Comparison of ENCODE assay signal across 1 cellular context in the genomic region with DNA sequence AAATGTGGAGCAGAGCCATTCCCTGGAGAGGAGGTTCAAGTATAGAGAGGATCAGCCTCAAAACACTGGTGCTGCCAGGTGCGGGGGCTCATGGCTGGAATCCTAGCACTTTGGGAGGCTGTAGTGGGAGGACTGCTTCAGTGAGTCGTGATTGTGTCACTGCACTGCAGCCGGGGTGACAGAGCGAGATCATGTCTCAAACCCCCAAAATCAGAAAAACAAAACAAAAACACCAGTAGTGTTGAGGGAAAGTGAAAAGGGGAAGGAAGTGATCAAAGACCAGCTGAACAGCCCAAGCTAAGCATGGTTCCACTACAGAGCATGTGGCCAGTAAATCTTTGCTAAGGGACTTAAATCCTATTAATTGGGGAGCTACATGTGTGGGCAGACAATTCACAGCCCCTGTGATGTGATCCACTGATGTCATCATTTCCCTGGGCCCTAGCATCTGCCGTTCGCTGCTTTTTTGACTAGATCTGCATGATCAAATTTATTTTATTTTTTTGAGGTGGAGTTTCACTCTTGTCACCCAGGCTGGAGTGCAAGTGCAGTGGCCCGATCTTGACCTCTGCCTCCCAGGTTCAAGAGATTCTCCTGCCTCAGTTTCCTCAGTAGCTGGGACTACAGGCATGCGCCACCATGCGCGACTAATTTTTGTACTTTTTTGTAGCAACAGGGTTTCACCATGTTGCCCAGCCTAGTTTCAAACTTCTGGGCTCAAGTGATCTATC.
TF ChIP-seq lines count a peak whose summit lies in the region.

No MANE protein-coding gene starts in this region.

TF ChIP-seq in GM12878, 131 proteins besides CTCF, POLR2A, EP300 and RAD21 (continued from another document):
- TF ChIP-seq POLR2AphosphoS5 (IDR thresholded peaks at IDR 0.05; ENCODE audit: low read length) = peak; percentile 46; the same call in 1 of the 2 replicates
- TF ChIP-seq ZBED1 (IDR thresholded peaks at IDR 0.05; ENCODE audit: borderline replicate concordance) = peak; percentile 88; the same call in 1 of the 2 replicates
- no peak for TF ChIP-seq STAT1 (conservative IDR thresholded peaks at IDR 0.05)
- no peak; the same call in none of the 2 replicates for TF ChIP-seq ATF2 (IDR thresholded peaks at IDR 0.05; ENCODE audit: low read length)
- TF ChIP-seq NR2C2 (IDR thresholded peaks at IDR 0.05; ENCODE audit: borderline replicate concordance, control insufficient read depth, insufficient read length, low read depth) = no peak
- TF ChIP-seq NR2F1 (conservative IDR thresholded peaks at IDR 0.05) = 0 out of 2 replicates have a peak, but pooled peaks have one; percentile 40
- 0 out of 2 replicates have a peak, but pooled peaks have one; percentile 38 for TF ChIP-seq TARDBP (IDR thresholded peaks at IDR 0.05; ENCODE audit: borderline replicate concordance)
- TF ChIP-seq ETV6 (conservative IDR thresholded peaks at IDR 0.05 in 1 of 2, IDR thresholded peaks at IDR 0.05 in 1 of 2; ENCODE audit: borderline replicate concordance in 1 of 2, low read depth in 1 of 2) = peak in 1 of 2 experiments; percentile 76; a peak in 1 of 4 replicates
- no peak for TF ChIP-seq DPF2 (IDR thresholded peaks at IDR 0.05)
- TF ChIP-seq, protein P1, sequence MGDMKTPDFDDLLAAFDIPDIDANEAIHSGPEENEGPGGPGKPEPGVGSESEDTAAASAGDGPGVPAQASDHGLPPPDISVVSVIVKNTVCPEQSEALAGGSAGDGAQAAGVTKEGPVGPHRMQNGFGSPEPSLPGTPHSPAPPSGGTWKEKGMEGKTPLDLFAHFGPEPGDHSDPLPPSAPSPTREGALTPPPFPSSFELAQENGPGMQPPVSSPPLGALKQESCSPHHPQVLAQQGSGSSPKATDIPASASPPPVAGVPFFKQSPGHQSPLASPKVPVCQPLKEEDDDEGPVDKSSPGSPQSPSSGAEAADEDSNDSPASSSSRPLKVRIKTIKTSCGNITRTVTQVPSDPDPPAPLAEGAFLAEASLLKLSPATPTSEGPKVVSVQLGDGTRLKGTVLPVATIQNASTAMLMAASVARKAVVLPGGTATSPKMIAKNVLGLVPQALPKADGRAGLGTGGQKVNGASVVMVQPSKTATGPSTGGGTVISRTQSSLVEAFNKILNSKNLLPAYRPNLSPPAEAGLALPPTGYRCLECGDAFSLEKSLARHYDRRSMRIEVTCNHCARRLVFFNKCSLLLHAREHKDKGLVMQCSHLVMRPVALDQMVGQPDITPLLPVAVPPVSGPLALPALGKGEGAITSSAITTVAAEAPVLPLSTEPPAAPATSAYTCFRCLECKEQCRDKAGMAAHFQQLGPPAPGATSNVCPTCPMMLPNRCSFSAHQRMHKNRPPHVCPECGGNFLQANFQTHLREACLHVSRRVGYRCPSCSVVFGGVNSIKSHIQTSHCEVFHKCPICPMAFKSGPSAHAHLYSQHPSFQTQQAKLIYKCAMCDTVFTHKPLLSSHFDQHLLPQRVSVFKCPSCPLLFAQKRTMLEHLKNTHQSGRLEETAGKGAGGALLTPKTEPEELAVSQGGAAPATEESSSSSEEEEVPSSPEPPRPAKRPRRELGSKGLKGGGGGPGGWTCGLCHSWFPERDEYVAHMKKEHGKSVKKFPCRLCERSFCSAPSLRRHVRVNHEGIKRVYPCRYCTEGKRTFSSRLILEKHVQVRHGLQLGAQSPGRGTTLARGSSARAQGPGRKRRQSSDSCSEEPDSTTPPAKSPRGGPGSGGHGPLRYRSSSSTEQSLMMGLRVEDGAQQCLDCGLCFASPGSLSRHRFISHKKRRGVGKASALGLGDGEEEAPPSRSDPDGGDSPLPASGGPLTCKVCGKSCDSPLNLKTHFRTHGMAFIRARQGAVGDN (IDR thresholded peaks at IDR 0.05) = peak; percentile 82
- TF ChIP-seq CREM (IDR thresholded peaks at IDR 0.05; ENCODE audit: low read depth) = peak; percentile 61
- 0 out of 2 replicates have a peak, but pooled peaks have one; percentile 42 for TF ChIP-seq EED (IDR thresholded peaks at IDR 0.05; ENCODE audit: low read depth)
- no peak for TF ChIP-seq GABPA (IDR thresholded peaks at IDR 0.05; ENCODE audit: low read depth)
- no peak for TF ChIP-seq ZNF384 (IDR thresholded peaks at IDR 0.05; ENCODE audit: borderline replicate concordance, low read depth, low read length)
- TF ChIP-seq TBL1XR1 (IDR thresholded peaks at IDR 0.05; ENCODE audit: low read depth, low read length) = no peak
- TF ChIP-seq, protein P2, sequence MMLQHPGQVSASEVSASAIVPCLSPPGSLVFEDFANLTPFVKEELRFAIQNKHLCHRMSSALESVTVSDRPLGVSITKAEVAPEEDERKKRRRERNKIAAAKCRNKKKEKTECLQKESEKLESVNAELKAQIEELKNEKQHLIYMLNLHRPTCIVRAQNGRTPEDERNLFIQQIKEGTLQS (IDR thresholded peaks at IDR 0.05; ENCODE audit: borderline replicate concordance, extremely low read depth, low read depth, low read length) = no peak
- peak; percentile 87 for TF ChIP-seq ATF7 (IDR thresholded peaks at IDR 0.05; ENCODE audit: low read depth)
- no peak for TF ChIP-seq CHD1 (IDR thresholded peaks at IDR 0.05; ENCODE audit: low read depth, low read length)
- 0 out of 2 replicates have a peak, but pooled peaks have one; percentile 48 for TF ChIP-seq CBX5 (IDR thresholded peaks at IDR 0.05; ENCODE audit: low read depth)
- TF ChIP-seq, protein P3, sequence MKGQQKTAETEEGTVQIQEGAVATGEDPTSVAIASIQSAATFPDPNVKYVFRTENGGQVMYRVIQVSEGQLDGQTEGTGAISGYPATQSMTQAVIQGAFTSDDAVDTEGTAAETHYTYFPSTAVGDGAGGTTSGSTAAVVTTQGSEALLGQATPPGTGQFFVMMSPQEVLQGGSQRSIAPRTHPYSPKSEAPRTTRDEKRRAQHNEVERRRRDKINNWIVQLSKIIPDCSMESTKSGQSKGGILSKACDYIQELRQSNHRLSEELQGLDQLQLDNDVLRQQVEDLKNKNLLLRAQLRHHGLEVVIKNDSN (IDR thresholded peaks at IDR 0.05; ENCODE audit: borderline replicate concordance, extremely low read length, insufficient read depth, low read depth, low read length) = no peak
- no peak for TF ChIP-seq CEBPB (IDR thresholded peaks at IDR 0.05; ENCODE audit: borderline replicate concordance in 1 of 2, low read depth in 2 of 2, low read length in 2 of 2)
- TF ChIP-seq JUNB (IDR thresholded peaks at IDR 0.05) = peak; percentile 21
- peak; percentile 43 to 55; a peak in 3 of 4 replicates for TF ChIP-seq IKZF2 (IDR thresholded peaks at IDR 0.05)
- no peak for TF ChIP-seq PAX5 (IDR thresholded peaks at IDR 0.05; ENCODE audit: borderline replicate concordance, low read depth, low read length)
- TF ChIP-seq SMARCA5 (IDR thresholded peaks at IDR 0.05) = no peak
- TF ChIP-seq EGR1 (IDR thresholded peaks at IDR 0.05; ENCODE audit: borderline replicate concordance in 1 of 2, low read depth in 2 of 2, low read length in 2 of 2) = no peak
- TF ChIP-seq CREB1 (IDR thresholded peaks at IDR 0.05; ENCODE audit: low read depth) = peak; percentile 78
- TF ChIP-seq HCFC1 (IDR thresholded peaks at IDR 0.05; ENCODE audit: low read length) = peak; percentile 23; the same call in 1 of the 2 replicates
- no peak for TF ChIP-seq BRCA1 (IDR thresholded peaks at IDR 0.05; ENCODE audit: low read depth, low read length)
